Comparison of ENCODE assay signal across 1 cellular context in genomic region chr6:153618371-153619328, GRCh38.
TF ChIP-seq lines count a peak whose summit lies in the region.

No MANE protein-coding gene starts in this region.

TF ChIP-seq in HepG2, 621 proteins besides CTCF, POLR2A, EP300 and RAD21 (continued from another document):
- TF ChIP-seq ARID5B (CRISPR knock-in tag; IDR thresholded peaks at IDR 0.05), result peak; percentile 14; the same call in 1 of the 2 replicates
- 0 out of 2 replicates have a peak, but pooled peaks have one; percentile 17 for TF ChIP-seq CREM (IDR thresholded peaks at IDR 0.05)
- no peak for TF ChIP-seq CREM (CRISPR knock-in tag; IDR thresholded peaks at IDR 0.05)
- TF ChIP-seq ZSCAN12 (CRISPR knock-in tag; IDR thresholded peaks at IDR 0.05), result no peak
- no peak for TF ChIP-seq FOXP1 (IDR thresholded peaks at IDR 0.05)
- 0 out of 2 replicates have a peak, but pooled peaks have one; percentile 28 for TF ChIP-seq FOXP1 (CRISPR knock-in tag; IDR thresholded peaks at IDR 0.05)
- TF ChIP-seq ZNF24 (IDR thresholded peaks at IDR 0.05), result no peak
- TF ChIP-seq ZBTB7B (CRISPR knock-in tag; IDR thresholded peaks at IDR 0.05), result no peak
- TF ChIP-seq MZF1 (CRISPR knock-in tag; IDR thresholded peaks at IDR 0.05; ENCODE audit: borderline replicate concordance), result no peak
- peak; percentile 52; the same call in 1 of the 2 replicates for TF ChIP-seq NFIC (IDR thresholded peaks at IDR 0.05; ENCODE audit: low read length)
- TF ChIP-seq IKZF5 (CRISPR knock-in tag; IDR thresholded peaks at IDR 0.05), result no peak
- TF ChIP-seq HOMEZ (CRISPR knock-in tag; IDR thresholded peaks at IDR 0.05; ENCODE audit: low read depth), result no peak
- TF ChIP-seq ZKSCAN5 (CRISPR knock-in tag; IDR thresholded peaks at IDR 0.05), result no peak
- no peak for TF ChIP-seq RBM39 (IDR thresholded peaks at IDR 0.05; ENCODE audit: low read depth, low read length, poor library complexity, severe bottlenecking)
- no peak for TF ChIP-seq ZNF33A (CRISPR knock-in tag; IDR thresholded peaks at IDR 0.05; ENCODE audit: borderline replicate concordance)
- TF ChIP-seq TCF12 (IDR thresholded peaks at IDR 0.05), result no peak
- TF ChIP-seq TCF12 (CRISPR knock-in tag; IDR thresholded peaks at IDR 0.05), result 0 out of 2 replicates have a peak, but pooled peaks have one; percentile 39
- TF ChIP-seq ATF6 (CRISPR knock-in tag; conservative IDR thresholded peaks at IDR 0.05), result no peak
- TF ChIP-seq NR3C1 (CRISPR knock-in tag; IDR thresholded peaks at IDR 0.05), result no peak
- no peak for TF ChIP-seq ZMYM2 (CRISPR knock-in tag; IDR thresholded peaks at IDR 0.05)
- no peak for TF ChIP-seq CERS6 (CRISPR knock-in tag; IDR thresholded peaks at IDR 0.05)
- no peak for TF ChIP-seq ZNF619 (CRISPR knock-in tag; IDR thresholded peaks at IDR 0.05)
- TF ChIP-seq FOXC1 (CRISPR knock-in tag; IDR thresholded peaks at IDR 0.05; ENCODE audit: borderline replicate concordance), result no peak
- no peak for TF ChIP-seq ZNF746 (CRISPR knock-in tag; IDR thresholded peaks at IDR 0.05)
- peak; percentile 55; the same call in 1 of the 2 replicates for TF ChIP-seq SALL1 (CRISPR knock-in tag; IDR thresholded peaks at IDR 0.05)
- TF ChIP-seq REL (CRISPR knock-in tag; conservative IDR thresholded peaks at IDR 0.05), result no peak
- TF ChIP-seq ZNF772 (CRISPR knock-in tag; IDR thresholded peaks at IDR 0.05), result no peak
- no peak for TF ChIP-seq NBN (conservative IDR thresholded peaks at IDR 0.05)
- no peak for TF ChIP-seq JUND (CRISPR knock-in tag; IDR thresholded peaks at IDR 0.05)
- TF ChIP-seq SP140L (CRISPR knock-in tag; IDR thresholded peaks at IDR 0.05; ENCODE audit: borderline replicate concordance), result no peak
- TF ChIP-seq ZNF720 (CRISPR knock-in tag; IDR thresholded peaks at IDR 0.05), result no peak
- TF ChIP-seq MXD3 (CRISPR knock-in tag; IDR thresholded peaks at IDR 0.05), result no peak
- TF ChIP-seq FOXM1 (CRISPR knock-in tag; IDR thresholded peaks at IDR 0.05), result no peak
- no peak for TF ChIP-seq MAZ (IDR thresholded peaks at IDR 0.05; ENCODE audit: borderline replicate concordance, low read depth, low read length)
- no peak for TF ChIP-seq MAZ (CRISPR knock-in tag; IDR thresholded peaks at IDR 0.05; ENCODE audit: low read depth)
- TF ChIP-seq ATF2 (CRISPR knock-in tag; IDR thresholded peaks at IDR 0.05), result no peak
- TF ChIP-seq PRDM10 (CRISPR knock-in tag; IDR thresholded peaks at IDR 0.05; ENCODE audit: low read depth), result no peak
- TF ChIP-seq ONECUT2 (CRISPR knock-in tag; IDR thresholded peaks at IDR 0.05), result peak; percentile 83
- TF ChIP-seq ZNF652 (CRISPR knock-in tag; IDR thresholded peaks at IDR 0.05; ENCODE audit: borderline replicate concordance, low read depth), result 0 out of 2 replicates have a peak, but pooled peaks have one; percentile 23
- no peak for TF ChIP-seq KDM3A (CRISPR knock-in tag; IDR thresholded peaks at IDR 0.05; ENCODE audit: low read depth)
- TF ChIP-seq THYN1 (CRISPR knock-in tag; IDR thresholded peaks at IDR 0.05; ENCODE audit: borderline replicate concordance, low read depth), result no peak
- TF ChIP-seq ZNF484 (CRISPR knock-in tag; IDR thresholded peaks at IDR 0.05; ENCODE audit: borderline replicate concordance, low read depth), result no peak
- no peak for TF ChIP-seq NONO (IDR thresholded peaks at IDR 0.05)
- TF ChIP-seq NONO (CRISPR knock-in tag; conservative IDR thresholded peaks at IDR 0.05), result no peak
- TF ChIP-seq NFIB (CRISPR knock-in tag; IDR thresholded peaks at IDR 0.05; ENCODE audit: borderline replicate concordance), result no peak
